In the genomic region with DNA sequence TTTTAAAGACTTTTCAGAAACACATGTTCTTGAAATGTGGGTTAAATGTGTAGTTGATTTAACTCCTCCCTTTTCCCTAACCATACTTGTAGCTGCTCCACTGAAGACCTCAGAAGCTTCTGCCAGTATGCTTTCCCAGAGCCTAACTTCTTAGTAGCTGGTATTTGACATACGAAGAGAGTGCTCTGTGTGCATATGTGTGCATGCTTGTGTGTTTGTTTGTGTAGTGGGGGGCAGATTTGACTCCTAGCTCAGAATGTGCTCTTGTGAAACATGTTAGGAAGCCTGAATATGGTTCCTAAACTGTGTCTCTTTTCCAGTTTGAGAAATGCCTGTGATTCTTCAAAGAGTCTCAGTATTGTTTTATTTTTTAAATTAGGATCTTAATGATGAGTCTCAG, we compare ENCODE assay signal across 1 cellular context.
TF ChIP-seq lines count a peak whose summit lies in the region.

No MANE protein-coding gene starts in this region.

TF ChIP-seq in GM12878, 131 proteins besides CTCF, POLR2A, EP300 and RAD21:
- TF ChIP-seq, protein P1, sequence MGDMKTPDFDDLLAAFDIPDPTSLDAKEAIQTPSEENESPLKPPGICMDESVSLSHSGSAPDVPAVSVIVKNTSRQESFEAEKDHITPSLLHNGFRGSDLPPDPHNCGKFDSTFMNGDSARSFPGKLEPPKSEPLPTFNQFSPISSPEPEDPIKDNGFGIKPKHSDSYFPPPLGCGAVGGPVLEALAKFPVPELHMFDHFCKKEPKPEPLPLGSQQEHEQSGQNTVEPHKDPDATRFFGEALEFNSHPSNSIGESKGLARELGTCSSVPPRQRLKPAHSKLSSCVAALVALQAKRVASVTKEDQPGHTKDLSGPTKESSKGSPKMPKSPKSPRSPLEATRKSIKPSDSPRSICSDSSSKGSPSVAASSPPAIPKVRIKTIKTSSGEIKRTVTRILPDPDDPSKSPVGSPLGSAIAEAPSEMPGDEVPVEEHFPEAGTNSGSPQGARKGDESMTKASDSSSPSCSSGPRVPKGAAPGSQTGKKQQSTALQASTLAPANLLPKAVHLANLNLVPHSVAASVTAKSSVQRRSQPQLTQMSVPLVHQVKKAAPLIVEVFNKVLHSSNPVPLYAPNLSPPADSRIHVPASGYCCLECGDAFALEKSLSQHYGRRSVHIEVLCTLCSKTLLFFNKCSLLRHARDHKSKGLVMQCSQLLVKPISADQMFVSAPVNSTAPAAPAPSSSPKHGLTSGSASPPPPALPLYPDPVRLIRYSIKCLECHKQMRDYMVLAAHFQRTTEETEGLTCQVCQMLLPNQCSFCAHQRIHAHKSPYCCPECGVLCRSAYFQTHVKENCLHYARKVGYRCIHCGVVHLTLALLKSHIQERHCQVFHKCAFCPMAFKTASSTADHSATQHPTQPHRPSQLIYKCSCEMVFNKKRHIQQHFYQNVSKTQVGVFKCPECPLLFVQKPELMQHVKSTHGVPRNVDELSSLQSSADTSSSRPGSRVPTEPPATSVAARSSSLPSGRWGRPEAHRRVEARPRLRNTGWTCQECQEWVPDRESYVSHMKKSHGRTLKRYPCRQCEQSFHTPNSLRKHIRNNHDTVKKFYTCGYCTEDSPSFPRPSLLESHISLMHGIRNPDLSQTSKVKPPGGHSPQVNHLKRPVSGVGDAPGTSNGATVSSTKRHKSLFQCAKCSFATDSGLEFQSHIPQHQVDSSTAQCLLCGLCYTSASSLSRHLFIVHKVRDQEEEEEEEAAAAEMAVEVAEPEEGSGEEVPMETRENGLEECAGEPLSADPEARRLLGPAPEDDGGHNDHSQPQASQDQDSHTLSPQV (IDR thresholded peaks at IDR 0.05): no peak
- TF ChIP-seq ZNF622 (IDR thresholded peaks at IDR 0.05) (no peak), CHD4 (IDR thresholded peaks at IDR 0.05) (no peak), MTA2 (IDR thresholded peaks at IDR 0.05; ENCODE audit: low read depth) (no peak), BACH1 (IDR thresholded peaks at IDR 0.05; ENCODE audit: borderline replicate concordance) (no peak), TAF1 (IDR thresholded peaks at IDR 0.05; ENCODE audit: borderline replicate concordance, low read depth, low read length) (no peak), MTA3 (IDR thresholded peaks at IDR 0.05; ENCODE audit: borderline replicate concordance, low read length) (no peak), IKZF2 (IDR thresholded peaks at IDR 0.05) (no peak)
